In the genomic region with DNA sequence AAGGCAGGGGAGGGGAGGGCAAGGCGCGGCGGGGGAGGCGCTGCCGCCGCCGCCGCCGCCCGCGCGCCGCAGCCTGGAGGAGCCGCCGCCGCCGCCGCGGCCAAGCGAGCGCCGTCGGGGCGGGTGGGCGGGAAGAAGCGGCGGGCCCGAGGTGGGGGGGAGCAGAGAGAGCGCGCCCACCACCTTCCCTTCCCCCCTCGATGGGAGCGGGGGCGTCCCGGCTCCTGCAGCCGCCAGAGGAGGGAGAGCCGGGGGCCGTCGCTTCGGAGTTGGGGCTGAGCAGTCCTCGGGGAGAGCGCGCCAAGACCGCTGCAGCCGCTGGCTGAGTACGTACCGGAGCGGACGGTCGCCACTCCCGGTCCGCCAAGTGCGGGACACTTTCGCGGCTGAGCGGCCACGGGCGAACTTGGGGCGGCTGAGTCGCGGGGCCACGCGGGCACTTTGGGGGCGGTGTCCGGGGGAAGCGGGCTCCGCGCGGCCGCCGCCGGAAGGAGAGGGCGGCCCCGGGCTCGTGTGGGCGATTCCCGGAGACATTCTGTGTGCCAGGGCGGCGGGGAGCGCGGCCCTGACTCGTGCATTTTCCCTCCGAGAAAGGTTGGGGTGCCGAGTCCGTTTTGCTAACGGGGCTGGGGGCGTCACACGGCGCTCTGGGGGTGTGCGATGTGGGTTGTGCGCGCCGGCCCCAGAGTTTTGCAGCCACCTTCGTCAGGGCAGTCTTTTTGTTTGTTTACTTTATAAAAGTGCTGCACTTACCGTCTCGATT, we compare ENCODE assay signal across 1 cellular context.
TF ChIP-seq lines count a peak whose summit lies in the region.

A gene with protein sequence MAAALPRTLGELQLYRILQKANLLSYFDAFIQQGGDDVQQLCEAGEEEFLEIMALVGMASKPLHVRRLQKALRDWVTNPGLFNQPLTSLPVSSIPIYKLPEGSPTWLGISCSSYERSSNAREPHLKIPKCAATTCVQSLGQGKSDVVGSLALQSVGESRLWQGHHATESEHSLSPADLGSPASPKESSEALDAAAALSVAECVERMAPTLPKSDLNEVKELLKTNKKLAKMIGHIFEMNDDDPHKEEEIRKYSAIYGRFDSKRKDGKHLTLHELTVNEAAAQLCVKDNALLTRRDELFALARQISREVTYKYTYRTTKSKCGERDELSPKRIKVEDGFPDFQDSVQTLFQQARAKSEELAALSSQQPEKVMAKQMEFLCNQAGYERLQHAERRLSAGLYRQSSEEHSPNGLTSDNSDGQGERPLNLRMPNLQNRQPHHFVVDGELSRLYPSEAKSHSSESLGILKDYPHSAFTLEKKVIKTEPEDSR (plus strand): TSS at position 49 of the 763 bp plus-strand sequence. CDS start 10,094 bp downstream, outside the sequence.

TF ChIP-seq in endothelial cell of umbilical vein, 7 proteins besides CTCF, POLR2A, EP300 and RAD21 (continued from another document):
- TF ChIP-seq, protein P1, sequence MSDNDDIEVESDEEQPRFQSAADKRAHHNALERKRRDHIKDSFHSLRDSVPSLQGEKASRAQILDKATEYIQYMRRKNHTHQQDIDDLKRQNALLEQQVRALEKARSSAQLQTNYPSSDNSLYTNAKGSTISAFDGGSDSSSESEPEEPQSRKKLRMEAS (IDR thresholded peaks at IDR 0.05; ENCODE audit: insufficient read depth, insufficient read length), result no peak
- TF ChIP-seq POLR2AphosphoS5 (IDR thresholded peaks at IDR 0.05; ENCODE audit: insufficient read depth, low read depth, low read length), result peak; percentile 56
